Comparison of ENCODE assay signal across 8 cellular contexts in genomic region chr13:75481176-75482069, GRCh38. TPM values are rescaled to one million over a fixed set of nuclear protein-coding genes. Genes with fewer than 3 reads are reported as not detected.
DNase-seq lines count a peak whose midpoint lies in the region; ATAC-seq and TF ChIP-seq lines count a peak whose summit lies in the region.

No MANE protein-coding gene starts in this region.

- H3K4me3 ChIP-seq in GM12865 (ENCODE audit: low read depth, low read length) (peak overlapping the region; percentile 76), thymus (ENCODE audit: low read length) (peak overlapping the region; percentile 71)

- H3K4me1 Mint-ChIP-seq in IgD-negative memory B cell (peaks cover 7 to 17% (median 9%) of the 10 kb centered on the region in 3 donors), WTC11 (peaks cover 54% of the 10 kb centered on the region), mesothelial cell of epicardium (peaks cover 37% of the 10 kb centered on the region)
- H3K4me1 Mint-ChIP-seq in effector memory CD8-positive, alpha-beta T cell (ENCODE audit: low read depth in 2 of 2): peaks cover 11 to 14% of the 10 kb centered on the region in 2 donors

- no peaks in the 10 kb centered on the region for H3K9me3 Mint-ChIP-seq in IgD-negative memory B cell
- no peaks in the 10 kb centered on the region for H3K9me3 Mint-ChIP-seq in WTC11
- H3K9me3 Mint-ChIP-seq in effector memory CD8-positive, alpha-beta T cell: no peaks in the 10 kb centered on the region
- H3K9me3 Mint-ChIP-seq in mesothelial cell of epicardium: no peaks in the 10 kb centered on the region

- H3K27me3 Mint-ChIP-seq in IgD-negative memory B cell (peaks cover 45% of the 10 kb centered on the region), WTC11 (ENCODE audit: low read depth) (no peaks in the 10 kb centered on the region), mesothelial cell of epicardium (ENCODE audit: low read depth) (no peaks in the 10 kb centered on the region)
- H3K27me3 Mint-ChIP-seq in effector memory CD8-positive, alpha-beta T cell: peaks cover 75 to 83% of the 10 kb centered on the region in 2 donors

- H3K9me3 ChIP-seq in thymus (ENCODE audit: control insufficient read depth): no peaks in the 10 kb centered on the region

- H3K4me1 ChIP-seq in thymus (ENCODE audit: control insufficient read depth, insufficient read depth, low read length): peaks cover 6% of the 10 kb centered on the region

- CTCF ChIA-PET in WTC11 (lab: Charles Lee): interaction anchor here (0.5 to 1.7 kb wide), 32 partner anchors 11 to 307 kb away, joined by 3 to 23 read pairs (median 6); partner anchors contain the start of genes COMMD6 and UCHL3

- no peaks in the 10 kb centered on the region for H3K36me3 ChIP-seq in thymus (ENCODE audit: control insufficient read depth, insufficient read depth)

- H3K27ac ChIP-seq in thymus (ENCODE audit: low read depth): peak overlapping the region; percentile 18

- POLR2A ChIA-PET in WTC11 (lab: Charles Lee): interaction anchor here (1.1 kb wide), 2 partner anchors 154 kb away, joined by 3 read pairs; partner anchors contain the start of gene LMO7

- WGBS in thymus: under 1% methylated on average over 100 of the region's 100 CpGs

- H3K36me3 Mint-ChIP-seq in IgD-negative memory B cell: peaks cover 2% of the 10 kb centered on the region
- no peaks in the 10 kb centered on the region for H3K36me3 Mint-ChIP-seq in WTC11
- H3K36me3 Mint-ChIP-seq in effector memory CD8-positive, alpha-beta T cell (ENCODE audit: insufficient read depth): peaks cover 3% of the 10 kb centered on the region
- no peaks in the 10 kb centered on the region for H3K36me3 Mint-ChIP-seq in mesothelial cell of epicardium

- peaks cover 29% of the 10 kb centered on the region for H3K27me3 ChIP-seq in thymus (ENCODE audit: control insufficient read depth, insufficient read depth)

- H3K27ac Mint-ChIP-seq in IgD-negative memory B cell (no peak overlapping the region), WTC11 (no peak overlapping the region), mesothelial cell of epicardium (peak overlapping the region; percentile 75)
- no peak overlapping the region for H3K27ac Mint-ChIP-seq in effector memory CD8-positive, alpha-beta T cell

- ATAC-seq in GM21737 (IDR thresholded peaks at IDR 0.05; ENCODE audit: unreplicated experiment): peak; percentile 27
- ATAC-seq in WTC11: peak; percentile 11
- peak; percentile 53 for ATAC-seq in effector memory CD8-positive, alpha-beta T cell (replicated peaks)

- H3K4me3 Mint-ChIP-seq in IgD-negative memory B cell (peak overlapping the region in 3 of 4 donors; percentile 78 to 90 (median 83)), WTC11 (peak overlapping the region; percentile 87), mesothelial cell of epicardium (peak overlapping the region; percentile 99)
- H3K4me3 Mint-ChIP-seq in effector memory CD8-positive, alpha-beta T cell: peak overlapping the region; percentile 89 to 95

- TF ChIP-seq CTCF in GM12865 (IDR thresholded peaks at IDR 0.05; ENCODE audit: insufficient read depth, low read depth, low read length, missing control alignments) (no peak), WTC11 (IDR thresholded peaks at IDR 0.05) (no peak), mesothelial cell of epicardium (IDR thresholded peaks at IDR 0.05; ENCODE audit: unreplicated experiment) (no peak)

- DNase-seq in GM12865 (ENCODE audit: low read depth): peak; percentile 47
- DNase-seq in WTC11 (ENCODE audit: low spot score): peak; percentile 54
- DNase-seq in effector memory CD8-positive, alpha-beta T cell: peak in 2 of 3 experiments; percentile 2 to 5
- peak; percentile 30 to 64 for DNase-seq in mesothelial cell of epicardium (ENCODE audit: low spot score in 2 of 2, unreplicated experiment in 2 of 2)
- DNase-seq in SKM-1 treated with dmso at 0.1 percent for 144 hours (lab: John Stamatoyannopoulos, UW; ENCODE audit: unreplicated experiment): no peak

TF ChIP-seq in WTC11, 78 proteins besides CTCF, POLR2A, EP300 and RAD21 (continues in another document):
- TF ChIP-seq ZBTB21 (CRISPR knock-in tag; IDR thresholded peaks at IDR 0.05; ENCODE audit: borderline replicate concordance): no peak
- TF ChIP-seq TEAD1 (CRISPR knock-in tag; IDR thresholded peaks at IDR 0.05): no peak
- TF ChIP-seq ATF1 (CRISPR knock-in tag; IDR thresholded peaks at IDR 0.05): no peak
- no peak for TF ChIP-seq FOXJ3 (CRISPR knock-in tag; IDR thresholded peaks at IDR 0.05; ENCODE audit: borderline replicate concordance)
- TF ChIP-seq, protein P1, sequence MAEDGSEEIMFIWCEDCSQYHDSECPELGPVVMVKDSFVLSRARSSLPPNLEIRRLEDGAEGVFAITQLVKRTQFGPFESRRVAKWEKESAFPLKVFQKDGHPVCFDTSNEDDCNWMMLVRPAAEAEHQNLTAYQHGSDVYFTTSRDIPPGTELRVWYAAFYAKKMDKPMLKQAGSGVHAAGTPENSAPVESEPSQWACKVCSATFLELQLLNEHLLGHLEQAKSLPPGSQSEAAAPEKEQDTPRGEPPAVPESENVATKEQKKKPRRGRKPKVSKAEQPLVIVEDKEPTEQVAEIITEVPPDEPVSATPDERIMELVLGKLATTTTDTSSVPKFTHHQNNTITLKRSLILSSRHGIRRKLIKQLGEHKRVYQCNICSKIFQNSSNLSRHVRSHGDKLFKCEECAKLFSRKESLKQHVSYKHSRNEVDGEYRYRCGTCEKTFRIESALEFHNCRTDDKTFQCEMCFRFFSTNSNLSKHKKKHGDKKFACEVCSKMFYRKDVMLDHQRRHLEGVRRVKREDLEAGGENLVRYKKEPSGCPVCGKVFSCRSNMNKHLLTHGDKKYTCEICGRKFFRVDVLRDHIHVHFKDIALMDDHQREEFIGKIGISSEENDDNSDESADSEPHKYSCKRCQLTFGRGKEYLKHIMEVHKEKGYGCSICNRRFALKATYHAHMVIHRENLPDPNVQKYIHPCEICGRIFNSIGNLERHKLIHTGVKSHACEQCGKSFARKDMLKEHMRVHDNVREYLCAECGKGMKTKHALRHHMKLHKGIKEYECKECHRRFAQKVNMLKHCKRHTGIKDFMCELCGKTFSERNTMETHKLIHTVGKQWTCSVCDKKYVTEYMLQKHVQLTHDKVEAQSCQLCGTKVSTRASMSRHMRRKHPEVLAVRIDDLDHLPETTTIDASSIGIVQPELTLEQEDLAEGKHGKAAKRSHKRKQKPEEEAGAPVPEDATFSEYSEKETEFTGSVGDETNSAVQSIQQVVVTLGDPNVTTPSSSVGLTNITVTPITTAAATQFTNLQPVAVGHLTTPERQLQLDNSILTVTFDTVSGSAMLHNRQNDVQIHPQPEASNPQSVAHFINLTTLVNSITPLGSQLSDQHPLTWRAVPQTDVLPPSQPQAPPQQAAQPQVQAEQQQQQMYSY (CRISPR knock-in tag; IDR thresholded peaks at IDR 0.05): peak; percentile 19
- TF ChIP-seq, protein P2, sequence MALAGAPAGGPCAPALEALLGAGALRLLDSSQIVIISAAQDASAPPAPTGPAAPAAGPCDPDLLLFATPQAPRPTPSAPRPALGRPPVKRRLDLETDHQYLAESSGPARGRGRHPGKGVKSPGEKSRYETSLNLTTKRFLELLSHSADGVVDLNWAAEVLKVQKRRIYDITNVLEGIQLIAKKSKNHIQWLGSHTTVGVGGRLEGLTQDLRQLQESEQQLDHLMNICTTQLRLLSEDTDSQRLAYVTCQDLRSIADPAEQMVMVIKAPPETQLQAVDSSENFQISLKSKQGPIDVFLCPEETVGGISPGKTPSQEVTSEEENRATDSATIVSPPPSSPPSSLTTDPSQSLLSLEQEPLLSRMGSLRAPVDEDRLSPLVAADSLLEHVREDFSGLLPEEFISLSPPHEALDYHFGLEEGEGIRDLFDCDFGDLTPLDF (CRISPR knock-in tag; IDR thresholded peaks at IDR 0.05): no peak
- TF ChIP-seq, protein P3, sequence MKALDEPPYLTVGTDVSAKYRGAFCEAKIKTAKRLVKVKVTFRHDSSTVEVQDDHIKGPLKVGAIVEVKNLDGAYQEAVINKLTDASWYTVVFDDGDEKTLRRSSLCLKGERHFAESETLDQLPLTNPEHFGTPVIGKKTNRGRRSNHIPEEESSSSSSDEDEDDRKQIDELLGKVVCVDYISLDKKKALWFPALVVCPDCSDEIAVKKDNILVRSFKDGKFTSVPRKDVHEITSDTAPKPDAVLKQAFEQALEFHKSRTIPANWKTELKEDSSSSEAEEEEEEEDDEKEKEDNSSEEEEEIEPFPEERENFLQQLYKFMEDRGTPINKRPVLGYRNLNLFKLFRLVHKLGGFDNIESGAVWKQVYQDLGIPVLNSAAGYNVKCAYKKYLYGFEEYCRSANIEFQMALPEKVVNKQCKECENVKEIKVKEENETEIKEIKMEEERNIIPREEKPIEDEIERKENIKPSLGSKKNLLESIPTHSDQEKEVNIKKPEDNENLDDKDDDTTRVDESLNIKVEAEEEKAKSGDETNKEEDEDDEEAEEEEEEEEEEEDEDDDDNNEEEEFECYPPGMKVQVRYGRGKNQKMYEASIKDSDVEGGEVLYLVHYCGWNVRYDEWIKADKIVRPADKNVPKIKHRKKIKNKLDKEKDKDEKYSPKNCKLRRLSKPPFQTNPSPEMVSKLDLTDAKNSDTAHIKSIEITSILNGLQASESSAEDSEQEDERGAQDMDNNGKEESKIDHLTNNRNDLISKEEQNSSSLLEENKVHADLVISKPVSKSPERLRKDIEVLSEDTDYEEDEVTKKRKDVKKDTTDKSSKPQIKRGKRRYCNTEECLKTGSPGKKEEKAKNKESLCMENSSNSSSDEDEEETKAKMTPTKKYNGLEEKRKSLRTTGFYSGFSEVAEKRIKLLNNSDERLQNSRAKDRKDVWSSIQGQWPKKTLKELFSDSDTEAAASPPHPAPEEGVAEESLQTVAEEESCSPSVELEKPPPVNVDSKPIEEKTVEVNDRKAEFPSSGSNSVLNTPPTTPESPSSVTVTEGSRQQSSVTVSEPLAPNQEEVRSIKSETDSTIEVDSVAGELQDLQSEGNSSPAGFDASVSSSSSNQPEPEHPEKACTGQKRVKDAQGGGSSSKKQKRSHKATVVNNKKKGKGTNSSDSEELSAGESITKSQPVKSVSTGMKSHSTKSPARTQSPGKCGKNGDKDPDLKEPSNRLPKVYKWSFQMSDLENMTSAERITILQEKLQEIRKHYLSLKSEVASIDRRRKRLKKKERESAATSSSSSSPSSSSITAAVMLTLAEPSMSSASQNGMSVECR (CRISPR knock-in tag; IDR thresholded peaks at IDR 0.05; ENCODE audit: borderline replicate concordance): 0 out of 2 replicates have a peak, but pooled peaks have one; percentile 6
- TF ChIP-seq NFE2L1 (CRISPR knock-in tag; IDR thresholded peaks at IDR 0.05): no peak

RNA-seq across cellular contexts. Expression of gene TBC1D4, which starts 0.5 kb away (rescaled TPM):
- polyA plus RNA-seq in IgD-negative memory B cell (1.6 TPM), thymus (18.8 TPM)
- total RNA-seq in WTC11 (2021) (30.1 to 37.1 TPM (median 30.4 TPM) in 3 replicates), mesothelial cell of epicardium (20.5 to 21.1 TPM (median 21.0 TPM) in 3 replicates)

RNA-seq across cellular contexts. Expression of gene COMMD6, which starts 56.2 kb away (rescaled TPM):
- polyA plus RNA-seq in IgD-negative memory B cell: 574 TPM
- total RNA-seq in WTC11 (2021): 94.6 to 136 TPM (median 124 TPM) in 3 replicates
- 134 to 143 TPM (median 141 TPM) in 3 replicates for total RNA-seq in mesothelial cell of epicardium
- 354 TPM for polyA plus RNA-seq in thymus
